2 cellular contexts compared by ENCODE assay signal in the genomic region with DNA sequence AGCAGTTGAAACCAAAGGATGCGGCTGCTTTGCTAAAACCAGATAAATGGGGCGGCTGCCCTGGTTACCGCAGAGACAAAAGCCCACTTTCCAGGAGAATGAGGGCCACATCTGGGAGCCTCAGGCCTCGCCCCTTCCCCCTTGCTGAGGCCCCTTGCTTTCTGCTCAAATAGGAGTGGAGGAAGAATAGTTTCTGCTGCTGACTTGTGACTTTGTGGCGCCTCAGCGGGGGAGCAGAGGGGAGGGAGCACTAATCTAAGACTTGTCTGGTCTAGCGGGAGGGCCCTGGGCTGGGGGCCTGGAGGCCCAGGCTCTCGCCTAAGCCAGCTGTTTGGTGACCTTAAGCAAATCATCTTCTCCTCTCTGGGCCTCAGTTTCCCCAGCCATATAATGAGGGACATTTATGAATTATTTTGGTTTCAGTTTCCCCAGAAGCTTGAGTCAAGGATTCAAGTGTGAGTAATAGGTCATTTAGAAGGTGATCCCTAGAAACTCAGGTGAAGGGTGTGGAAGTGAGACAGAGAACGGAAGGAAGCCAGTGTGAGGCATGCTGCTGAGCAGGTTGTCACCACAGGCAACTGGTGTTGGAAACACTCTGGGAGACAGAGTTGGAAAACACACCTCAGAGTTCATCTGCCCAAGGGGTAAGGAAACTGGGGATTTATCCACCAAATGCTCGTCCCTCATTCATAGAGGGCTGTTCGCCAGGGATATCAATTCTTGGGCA.
TF ChIP-seq lines count a peak whose summit lies in the region.

No MANE protein-coding gene starts in this region.

TF ChIP-seq in IMR-90, 13 proteins besides CTCF, POLR2A, EP300 and RAD21:
- TF ChIP-seq MXI1 (IDR thresholded peaks at IDR 0.05; ENCODE audit: borderline replicate concordance, low read depth, low read length) (no peak), CHD1 (IDR thresholded peaks at IDR 0.05; ENCODE audit: low read depth, low read length) (no peak)

TF ChIP-seq in GM12878, 131 proteins besides CTCF, POLR2A, EP300 and RAD21:
- TF ChIP-seq, protein P1, sequence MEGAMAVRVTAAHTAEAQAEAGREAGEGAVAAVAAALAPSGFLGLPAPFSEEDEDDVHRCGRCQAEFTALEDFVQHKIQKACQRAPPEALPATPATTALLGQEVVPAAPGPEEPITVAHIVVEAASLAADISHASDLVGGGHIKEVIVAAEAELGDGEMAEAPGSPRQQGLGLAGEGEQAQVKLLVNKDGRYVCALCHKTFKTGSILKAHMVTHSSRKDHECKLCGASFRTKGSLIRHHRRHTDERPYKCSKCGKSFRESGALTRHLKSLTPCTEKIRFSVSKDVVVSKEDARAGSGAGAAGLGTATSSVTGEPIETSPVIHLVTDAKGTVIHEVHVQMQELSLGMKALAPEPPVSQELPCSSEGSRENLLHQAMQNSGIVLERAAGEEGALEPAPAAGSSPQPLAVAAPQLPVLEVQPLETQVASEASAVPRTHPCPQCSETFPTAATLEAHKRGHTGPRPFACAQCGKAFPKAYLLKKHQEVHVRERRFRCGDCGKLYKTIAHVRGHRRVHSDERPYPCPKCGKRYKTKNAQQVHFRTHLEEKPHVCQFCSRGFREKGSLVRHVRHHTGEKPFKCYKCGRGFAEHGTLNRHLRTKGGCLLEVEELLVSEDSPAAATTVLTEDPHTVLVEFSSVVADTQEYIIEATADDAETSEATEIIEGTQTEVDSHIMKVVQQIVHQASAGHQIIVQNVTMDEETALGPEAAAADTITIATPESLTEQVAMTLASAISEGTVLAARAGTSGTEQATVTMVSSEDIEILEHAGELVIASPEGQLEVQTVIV (IDR thresholded peaks at IDR 0.05; ENCODE audit: borderline replicate concordance, partially characterized antibody), result no peak
- TF ChIP-seq JUND (IDR thresholded peaks at IDR 0.05; ENCODE audit: low read depth, low read length) (no peak), RUNX3 (IDR thresholded peaks at IDR 0.05; ENCODE audit: low read length) (no peak), JUNB (IDR thresholded peaks at IDR 0.05) (no peak)
- TF ChIP-seq, protein P2, sequence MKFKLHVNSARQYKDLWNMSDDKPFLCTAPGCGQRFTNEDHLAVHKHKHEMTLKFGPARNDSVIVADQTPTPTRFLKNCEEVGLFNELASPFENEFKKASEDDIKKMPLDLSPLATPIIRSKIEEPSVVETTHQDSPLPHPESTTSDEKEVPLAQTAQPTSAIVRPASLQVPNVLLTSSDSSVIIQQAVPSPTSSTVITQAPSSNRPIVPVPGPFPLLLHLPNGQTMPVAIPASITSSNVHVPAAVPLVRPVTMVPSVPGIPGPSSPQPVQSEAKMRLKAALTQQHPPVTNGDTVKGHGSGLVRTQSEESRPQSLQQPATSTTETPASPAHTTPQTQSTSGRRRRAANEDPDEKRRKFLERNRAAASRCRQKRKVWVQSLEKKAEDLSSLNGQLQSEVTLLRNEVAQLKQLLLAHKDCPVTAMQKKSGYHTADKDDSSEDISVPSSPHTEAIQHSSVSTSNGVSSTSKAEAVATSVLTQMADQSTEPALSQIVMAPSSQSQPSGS (IDR thresholded peaks at IDR 0.05; ENCODE audit: low read length), result no peak
- TF ChIP-seq, protein P3, sequence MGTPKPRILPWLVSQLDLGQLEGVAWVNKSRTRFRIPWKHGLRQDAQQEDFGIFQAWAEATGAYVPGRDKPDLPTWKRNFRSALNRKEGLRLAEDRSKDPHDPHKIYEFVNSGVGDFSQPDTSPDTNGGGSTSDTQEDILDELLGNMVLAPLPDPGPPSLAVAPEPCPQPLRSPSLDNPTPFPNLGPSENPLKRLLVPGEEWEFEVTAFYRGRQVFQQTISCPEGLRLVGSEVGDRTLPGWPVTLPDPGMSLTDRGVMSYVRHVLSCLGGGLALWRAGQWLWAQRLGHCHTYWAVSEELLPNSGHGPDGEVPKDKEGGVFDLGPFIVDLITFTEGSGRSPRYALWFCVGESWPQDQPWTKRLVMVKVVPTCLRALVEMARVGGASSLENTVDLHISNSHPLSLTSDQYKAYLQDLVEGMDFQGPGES (IDR thresholded peaks at IDR 0.05), result no peak
